2 cellular contexts compared by ENCODE assay signal in the genomic region with DNA sequence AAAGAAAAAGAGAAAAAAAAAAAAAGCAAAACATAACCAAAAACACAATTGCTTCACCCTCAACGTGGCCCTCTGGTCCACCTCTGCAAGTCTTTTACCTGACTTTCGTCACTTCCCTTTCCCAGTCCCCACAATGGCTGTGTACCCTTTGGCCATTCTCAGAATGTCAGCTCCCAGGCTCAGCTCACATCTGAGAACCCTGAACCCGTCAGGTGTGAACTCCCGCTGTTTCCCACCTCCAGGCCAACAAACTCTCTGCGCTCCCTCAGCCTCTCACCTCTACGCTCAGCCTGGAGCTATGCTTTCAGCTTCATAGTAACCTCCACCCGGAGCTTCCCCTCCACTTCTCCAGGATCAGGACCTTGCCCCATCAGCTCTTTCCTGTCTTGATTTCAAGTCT.
TF ChIP-seq lines count a peak whose summit lies in the region.

No MANE protein-coding gene starts in this region.

TF ChIP-seq in HEK293, 187 proteins besides CTCF, POLR2A, EP300 and RAD21:
- TF ChIP-seq, protein P1, sequence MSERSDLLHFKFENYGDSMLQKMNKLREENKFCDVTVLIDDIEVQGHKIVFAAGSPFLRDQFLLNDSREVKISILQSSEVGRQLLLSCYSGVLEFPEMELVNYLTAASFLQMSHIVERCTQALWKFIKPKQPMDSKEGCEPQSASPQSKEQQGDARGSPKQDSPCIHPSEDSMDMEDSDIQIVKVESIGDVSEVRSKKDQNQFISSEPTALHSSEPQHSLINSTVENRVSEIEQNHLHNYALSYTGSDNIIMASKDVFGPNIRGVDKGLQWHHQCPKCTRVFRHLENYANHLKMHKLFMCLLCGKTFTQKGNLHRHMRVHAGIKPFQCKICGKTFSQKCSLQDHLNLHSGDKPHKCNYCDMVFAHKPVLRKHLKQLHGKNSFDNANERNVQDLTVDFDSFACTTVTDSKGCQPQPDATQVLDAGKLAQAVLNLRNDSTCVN (tag by site-specific recombination; optimal IDR thresholded peaks at IDR 0.05), result no peak
- no peak for TF ChIP-seq ZNF48 (tag by site-specific recombination; IDR thresholded peaks at IDR 0.05)
- no peak for TF ChIP-seq ZNF548 (tag by site-specific recombination; IDR thresholded peaks at IDR 0.05)
- TF ChIP-seq OSR2 (tag by site-specific recombination; IDR thresholded peaks at IDR 0.05), result no peak
- TF ChIP-seq, protein P2, sequence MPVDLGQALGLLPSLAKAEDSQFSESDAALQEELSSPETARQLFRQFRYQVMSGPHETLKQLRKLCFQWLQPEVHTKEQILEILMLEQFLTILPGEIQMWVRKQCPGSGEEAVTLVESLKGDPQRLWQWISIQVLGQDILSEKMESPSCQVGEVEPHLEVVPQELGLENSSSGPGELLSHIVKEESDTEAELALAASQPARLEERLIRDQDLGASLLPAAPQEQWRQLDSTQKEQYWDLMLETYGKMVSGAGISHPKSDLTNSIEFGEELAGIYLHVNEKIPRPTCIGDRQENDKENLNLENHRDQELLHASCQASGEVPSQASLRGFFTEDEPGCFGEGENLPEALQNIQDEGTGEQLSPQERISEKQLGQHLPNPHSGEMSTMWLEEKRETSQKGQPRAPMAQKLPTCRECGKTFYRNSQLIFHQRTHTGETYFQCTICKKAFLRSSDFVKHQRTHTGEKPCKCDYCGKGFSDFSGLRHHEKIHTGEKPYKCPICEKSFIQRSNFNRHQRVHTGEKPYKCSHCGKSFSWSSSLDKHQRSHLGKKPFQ (tag by site-specific recombination; IDR thresholded peaks at IDR 0.05), result peak; percentile 53; the same call in 1 of the 2 replicates
- TF ChIP-seq ZSCAN23 (tag by site-specific recombination; IDR thresholded peaks at IDR 0.05), result no peak
- TF ChIP-seq, protein P3, sequence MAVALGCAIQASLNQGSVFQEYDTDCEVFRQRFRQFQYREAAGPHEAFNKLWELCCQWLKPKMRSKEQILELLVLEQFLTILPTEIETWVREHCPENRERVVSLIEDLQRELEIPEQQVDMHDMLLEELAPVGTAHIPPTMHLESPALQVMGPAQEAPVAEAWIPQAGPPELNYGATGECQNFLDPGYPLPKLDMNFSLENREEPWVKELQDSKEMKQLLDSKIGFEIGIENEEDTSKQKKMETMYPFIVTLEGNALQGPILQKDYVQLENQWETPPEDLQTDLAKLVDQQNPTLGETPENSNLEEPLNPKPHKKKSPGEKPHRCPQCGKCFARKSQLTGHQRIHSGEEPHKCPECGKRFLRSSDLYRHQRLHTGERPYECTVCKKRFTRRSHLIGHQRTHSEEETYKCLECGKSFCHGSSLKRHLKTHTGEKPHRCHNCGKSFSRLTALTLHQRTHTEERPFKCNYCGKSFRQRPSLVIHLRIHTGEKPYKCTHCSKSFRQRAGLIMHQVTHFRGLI (tag by site-specific recombination; IDR thresholded peaks at IDR 0.05), result no peak
- TF ChIP-seq, protein P4, sequence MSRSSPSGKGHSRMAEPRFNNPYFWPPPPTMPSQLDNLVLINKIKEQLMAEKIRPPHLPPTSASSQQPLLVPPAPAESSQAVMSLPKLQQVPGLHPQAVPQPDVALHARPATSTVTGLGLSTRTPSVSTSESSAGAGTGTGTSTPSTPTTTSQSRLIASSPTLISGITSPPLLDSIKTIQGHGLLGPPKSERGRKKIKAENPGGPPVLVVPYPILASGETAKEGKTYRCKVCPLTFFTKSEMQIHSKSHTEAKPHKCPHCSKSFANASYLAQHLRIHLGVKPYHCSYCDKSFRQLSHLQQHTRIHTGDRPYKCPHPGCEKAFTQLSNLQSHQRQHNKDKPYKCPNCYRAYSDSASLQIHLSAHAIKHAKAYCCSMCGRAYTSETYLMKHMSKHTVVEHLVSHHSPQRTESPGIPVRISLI (tag by site-specific recombination; IDR thresholded peaks at IDR 0.05), result no peak
- 0 out of 2 replicates have a peak, but pooled peaks have one; percentile 9 for TF ChIP-seq ZNF140 (tag by site-specific recombination; IDR thresholded peaks at IDR 0.05)
TF ChIP-seq in HEK293: peak in this region for 2.

TF ChIP-seq in H1, 55 proteins besides CTCF, POLR2A, EP300 and RAD21:
- TF ChIP-seq SUZ12 (IDR thresholded peaks at IDR 0.05; ENCODE audit: low read length), result no peak
- TF ChIP-seq CTBP2 (IDR thresholded peaks at IDR 0.05; ENCODE audit: borderline replicate concordance, insufficient read depth, insufficient read length, low read length), result no peak
- TF ChIP-seq KDM5A (IDR thresholded peaks at IDR 0.05; ENCODE audit: low read length), result no peak
- no peak for TF ChIP-seq ASH2L (IDR thresholded peaks at IDR 0.05; ENCODE audit: low read length)
- TF ChIP-seq, protein P5, sequence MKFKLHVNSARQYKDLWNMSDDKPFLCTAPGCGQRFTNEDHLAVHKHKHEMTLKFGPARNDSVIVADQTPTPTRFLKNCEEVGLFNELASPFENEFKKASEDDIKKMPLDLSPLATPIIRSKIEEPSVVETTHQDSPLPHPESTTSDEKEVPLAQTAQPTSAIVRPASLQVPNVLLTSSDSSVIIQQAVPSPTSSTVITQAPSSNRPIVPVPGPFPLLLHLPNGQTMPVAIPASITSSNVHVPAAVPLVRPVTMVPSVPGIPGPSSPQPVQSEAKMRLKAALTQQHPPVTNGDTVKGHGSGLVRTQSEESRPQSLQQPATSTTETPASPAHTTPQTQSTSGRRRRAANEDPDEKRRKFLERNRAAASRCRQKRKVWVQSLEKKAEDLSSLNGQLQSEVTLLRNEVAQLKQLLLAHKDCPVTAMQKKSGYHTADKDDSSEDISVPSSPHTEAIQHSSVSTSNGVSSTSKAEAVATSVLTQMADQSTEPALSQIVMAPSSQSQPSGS (IDR thresholded peaks at IDR 0.05; ENCODE audit: low read length), result no peak
- TF ChIP-seq TAF7 (optimal IDR thresholded peaks at IDR 0.05; ENCODE audit: borderline replicate concordance, low read depth, low read length), result no peak
- no peak for TF ChIP-seq SP2 (IDR thresholded peaks at IDR 0.05; ENCODE audit: low read length)
- no peak for TF ChIP-seq NRF1 (IDR thresholded peaks at IDR 0.05; ENCODE audit: low read depth, low read length)
